ENCODE assay signal across 1 cellular context in genomic region chr7:2028733-2029132, GRCh38.
TF ChIP-seq lines count a peak whose summit lies in the region.

No MANE protein-coding gene starts in this region.

TF ChIP-seq in K562, 482 proteins besides CTCF, POLR2A, EP300 and RAD21 (continued from another document):
- TF ChIP-seq RERE (CRISPR knock-in tag; IDR thresholded peaks at IDR 0.05; ENCODE audit: borderline replicate concordance) (no peak), ZNF175 (CRISPR knock-in tag; IDR thresholded peaks at IDR 0.05; ENCODE audit: low read depth) (no peak)
